15 cellular contexts compared by ENCODE assay signal in the genomic region with DNA sequence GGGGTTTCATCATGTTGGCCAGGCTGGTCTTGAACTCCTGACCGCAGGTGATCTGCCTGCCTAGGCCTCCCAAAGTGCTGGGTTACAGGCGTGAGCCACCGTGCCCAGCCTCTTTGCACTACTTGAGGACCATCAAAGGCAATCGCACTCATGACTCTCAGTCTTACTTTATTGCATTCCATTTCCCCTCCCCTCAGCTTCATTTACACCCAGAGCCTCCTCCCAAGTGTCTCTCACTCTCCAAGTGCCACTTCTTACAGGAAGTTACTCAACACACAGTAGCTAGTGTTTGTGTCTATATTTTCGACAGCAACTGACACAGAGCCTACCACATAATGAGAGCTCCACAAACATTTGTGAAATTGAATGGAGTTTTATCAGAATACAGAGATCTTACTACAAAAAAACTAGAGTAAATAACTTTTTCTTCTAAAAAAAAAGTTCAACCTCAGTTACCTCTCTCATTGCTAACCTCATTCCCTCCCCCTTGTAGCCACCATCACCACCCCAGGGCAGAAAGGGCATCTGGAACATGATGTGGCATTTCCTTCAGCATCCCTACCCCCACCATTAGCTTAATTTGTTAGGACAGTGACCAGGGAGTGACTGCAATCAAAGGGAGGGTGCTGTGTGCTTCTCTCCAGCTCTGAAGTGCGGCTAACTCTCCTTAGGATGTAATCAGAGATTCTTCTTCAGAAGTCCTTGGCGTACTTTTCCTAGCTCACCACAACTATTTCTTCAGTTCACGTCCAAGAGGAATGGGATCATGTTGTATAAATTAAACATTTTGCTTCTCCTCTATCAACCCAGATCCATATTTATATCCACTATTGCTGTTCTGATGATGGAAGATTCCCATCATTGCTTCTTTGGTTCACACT. TPM values are rescaled to one million over a fixed set of nuclear protein-coding genes. Genes with fewer than 3 reads are reported as not detected.
DNase-seq lines count a peak whose midpoint lies in the region; ATAC-seq and TF ChIP-seq lines count a peak whose summit lies in the region.
"Had no signal": no experiment of that assay in that cellular context is flagged by ENCODE, and none has a peak within 500 bp of the region (broad histone marks: within the 10 kb centered on the region; RNA-seq: fewer than 3 reads in every experiment).

No MANE protein-coding gene starts in this region.

- no peaks in the 10 kb centered on the region for H3F3A ChIP-seq in GM23338 (replicated peaks; ENCODE audit: low read depth)

- no peaks in the 10 kb centered on the region for H3K4me1 ChIP-seq in GM23338 (ENCODE audit: insufficient read depth)
- peaks cover 9% of the 10 kb centered on the region; the same call in 1 of the 2 replicates for H3K4me1 ChIP-seq in Caco-2

- peaks cover 17% of the 10 kb centered on the region for H3K9me3 Mint-ChIP-seq in GM23338
- peaks cover 10% of the 10 kb centered on the region for H3K9me3 Mint-ChIP-seq in Caco-2 (ENCODE audit: unreplicated experiment)

- H3K4me2 ChIP-seq in GM23338: no peak overlapping the region

- TF ChIP-seq CTCF in GM23338 (conservative IDR thresholded peaks at IDR 0.05; ENCODE audit: low read depth in 2 of 2) (no peak), Caco-2 (IDR thresholded peaks at IDR 0.05; ENCODE audit: insufficient read depth in 1 of 2, low read depth in 1 of 2, low read length in 1 of 2, severe bottlenecking in 1 of 2, unreplicated experiment in 1 of 2) (no peak)

- DNase-seq in AML-193 (lab: John Stamatoyannopoulos, UW): peak; percentile 97 to 98
- DNase-seq in GM23338 (ENCODE audit: low spot score): no peak
- DNase-seq in T-helper 17 cell: no peak
- DNase-seq in medulla oblongata (ENCODE audit: extremely low spot score): peak; percentile 71
- DNase-seq in Caco-2: no peak
- no peak for DNase-seq in OCI-M1 (lab: John Stamatoyannopoulos, UW)
- DNase-seq in kidney glomerular epithelial cell (lab: John Stamatoyannopoulos, UW): no peak
- DNase-seq: activated T-cell treated with anti-CD3 and anti-CD28 coated beads for 4 hours; endodermal cell; MG63; stimulated activated naive CD4-positive, alpha-beta T cell had no signal

- intact Hi-C loops in Caco-2 (cut with micrococcal nuclease; ENCODE audit: unreplicated experiment): no loop called here

- CTCF ChIA-PET in Caco-2 (lab: Charles Lee): interaction anchor here (0.7 kb wide), 1 partner anchor 17 kb away, joined by 3 read pairs; a partner anchor contains a TSS

- POLR2A ChIA-PET in Caco-2 (lab: Charles Lee): no interaction called here

- H3K36me3 ChIP-seq in GM23338 (ENCODE audit: insufficient read depth) (no peaks in the 10 kb centered on the region), Caco-2 (ENCODE audit: control insufficient read depth, insufficient read depth, low read length) (no peaks in the 10 kb centered on the region)
- H3K36me3 ChIP-seq: MG63 had no signal

- H3K27me3 Mint-ChIP-seq in GM23338 (ENCODE audit: insufficient read depth, low read depth, poor library complexity) (peaks cover 3% of the 10 kb centered on the region), T-helper 17 cell (peaks cover 6% of the 10 kb centered on the region), Caco-2 (ENCODE audit: insufficient read depth, unreplicated experiment) (no peaks in the 10 kb centered on the region)

- H4K20me1 ChIP-seq in GM23338 (replicated peaks; ENCODE audit: insufficient read depth): no peaks in the 10 kb centered on the region

- H3K4me1 Mint-ChIP-seq in GM23338 (peaks cover 2% of the 10 kb centered on the region; the same call in 2 of the 3 replicates), T-helper 17 cell (peaks cover 11% of the 10 kb centered on the region), Caco-2 (ENCODE audit: low read depth, unreplicated experiment) (no peaks in the 10 kb centered on the region)

- no peaks in the 10 kb centered on the region for H3K79me2 ChIP-seq in GM23338 (replicated peaks; ENCODE audit: insufficient read depth)

- ATAC-seq in GM23338: no peak
- ATAC-seq in T-helper 17 cell: peak; percentile 16
- no peak for ATAC-seq in HG03521 (IDR thresholded peaks at IDR 0.05; ENCODE audit: unreplicated experiment)

- no peaks in the 10 kb centered on the region; the same call in 1 of the 2 replicates for H3K9me2 ChIP-seq in GM23338 (ENCODE audit: insufficient read depth)

- no peak overlapping the region for H3K4me3 ChIP-seq in GM23338
- H3K4me3 ChIP-seq in Caco-2 (ENCODE audit: low read depth, low read length): no peak overlapping the region
- H3K4me3 ChIP-seq: MG63 had no signal

- BruUV-seq in Caco-2 (replicated peaks; lab: Mats Ljungman, UMichigan): no TSS peak

- H3K27me3 ChIP-seq in GM23338 (ENCODE audit: insufficient read depth) (no peaks in the 10 kb centered on the region), Caco-2 (replicated peaks; ENCODE audit: control insufficient read depth, insufficient read depth, low read length) (no peaks in the 10 kb centered on the region)
- H3K27me3 ChIP-seq: MG63 had no signal

- H3K4me3 Mint-ChIP-seq in GM23338: no peak overlapping the region
- no peak overlapping the region for H3K4me3 Mint-ChIP-seq in T-helper 17 cell
- H3K4me3 Mint-ChIP-seq in Caco-2 (ENCODE audit: unreplicated experiment): no peak overlapping the region
- H3K4me3 Mint-ChIP-seq: endodermal cell had no signal

- no peaks in the 10 kb centered on the region for H3K9me3 ChIP-seq in T-helper 17 cell (ENCODE audit: control insufficient read depth, low read length, poor library complexity, severe bottlenecking)
- 0 out of 2 replicates have a peak, but pooled peaks cover 9% of the 10 kb centered on the region for H3K9me3 ChIP-seq in Caco-2
- H3K9me3 ChIP-seq: MG63 had no signal

- no peak overlapping the region for H3K27ac ChIP-seq in GM23338 (ENCODE audit: low read depth)
- H3K27ac ChIP-seq: VCaP had no signal

- H2AFZ ChIP-seq in GM23338: peak overlapping the region; percentile 56; the same call in 1 of the 2 replicates

- peaks cover 13% of the 10 kb centered on the region for H3K36me3 Mint-ChIP-seq in GM23338 (ENCODE audit: low read depth)
- no peaks in the 10 kb centered on the region for H3K36me3 Mint-ChIP-seq in T-helper 17 cell (ENCODE audit: low read depth)
- peaks cover 6% of the 10 kb centered on the region for H3K36me3 Mint-ChIP-seq in Caco-2 (ENCODE audit: insufficient read depth, unreplicated experiment)

- no peak overlapping the region for H3K27ac Mint-ChIP-seq in GM23338
- peak overlapping the region; percentile 72 for H3K27ac Mint-ChIP-seq in T-helper 17 cell
- H3K27ac Mint-ChIP-seq in Caco-2 (ENCODE audit: unreplicated experiment): no peak overlapping the region
- H3K27ac Mint-ChIP-seq: endodermal cell, progenitor cell of endocrine pancreas had no signal

TF ChIP-seq in GM23338, 12 proteins besides CTCF, POLR2A, EP300 and RAD21 (continues in another document):
- TF ChIP-seq EZH2 (IDR thresholded peaks at IDR 0.05; ENCODE audit: low read depth, unreplicated experiment) (no peak), ZNF331 (CRISPR knock-in tag; IDR thresholded peaks at IDR 0.05; ENCODE audit: low read depth) (no peak), ZNF114 (CRISPR knock-in tag; IDR thresholded peaks at IDR 0.05) (no peak), JUNB (IDR thresholded peaks at IDR 0.05; ENCODE audit: unreplicated experiment) (no peak), CREB1 (CRISPR knock-in tag; IDR thresholded peaks at IDR 0.05; ENCODE audit: low read depth) (no peak)
- TF ChIP-seq, protein P1, sequence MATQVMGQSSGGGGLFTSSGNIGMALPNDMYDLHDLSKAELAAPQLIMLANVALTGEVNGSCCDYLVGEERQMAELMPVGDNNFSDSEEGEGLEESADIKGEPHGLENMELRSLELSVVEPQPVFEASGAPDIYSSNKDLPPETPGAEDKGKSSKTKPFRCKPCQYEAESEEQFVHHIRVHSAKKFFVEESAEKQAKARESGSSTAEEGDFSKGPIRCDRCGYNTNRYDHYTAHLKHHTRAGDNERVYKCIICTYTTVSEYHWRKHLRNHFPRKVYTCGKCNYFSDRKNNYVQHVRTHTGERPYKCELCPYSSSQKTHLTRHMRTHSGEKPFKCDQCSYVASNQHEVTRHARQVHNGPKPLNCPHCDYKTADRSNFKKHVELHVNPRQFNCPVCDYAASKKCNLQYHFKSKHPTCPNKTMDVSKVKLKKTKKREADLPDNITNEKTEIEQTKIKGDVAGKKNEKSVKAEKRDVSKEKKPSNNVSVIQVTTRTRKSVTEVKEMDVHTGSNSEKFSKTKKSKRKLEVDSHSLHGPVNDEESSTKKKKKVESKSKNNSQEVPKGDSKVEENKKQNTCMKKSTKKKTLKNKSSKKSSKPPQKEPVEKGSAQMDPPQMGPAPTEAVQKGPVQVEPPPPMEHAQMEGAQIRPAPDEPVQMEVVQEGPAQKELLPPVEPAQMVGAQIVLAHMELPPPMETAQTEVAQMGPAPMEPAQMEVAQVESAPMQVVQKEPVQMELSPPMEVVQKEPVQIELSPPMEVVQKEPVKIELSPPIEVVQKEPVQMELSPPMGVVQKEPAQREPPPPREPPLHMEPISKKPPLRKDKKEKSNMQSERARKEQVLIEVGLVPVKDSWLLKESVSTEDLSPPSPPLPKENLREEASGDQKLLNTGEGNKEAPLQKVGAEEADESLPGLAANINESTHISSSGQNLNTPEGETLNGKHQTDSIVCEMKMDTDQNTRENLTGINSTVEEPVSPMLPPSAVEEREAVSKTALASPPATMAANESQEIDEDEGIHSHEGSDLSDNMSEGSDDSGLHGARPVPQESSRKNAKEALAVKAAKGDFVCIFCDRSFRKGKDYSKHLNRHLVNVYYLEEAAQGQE (IDR thresholded peaks at IDR 0.05; ENCODE audit: unreplicated experiment): no peak

RNA-seq across cellular contexts. Expression of a gene that starts 17.0 kb away (rescaled TPM):
- 4.2 and 5.9 TPM in 2 replicates for total RNA-seq in GM23338 (2014; rRNA removed; shearing (Covaris generic))
- polyA plus RNA-seq in GM23338 (2016; fragmentation: Nextera tagmentation; extraction: Ambion mirVana): 2.9 and 4.2 TPM in 2 replicates
- total RNA-seq in T-helper 17 cell (1 to 10 TPM in 1 of 2 donors, under 1 TPM in 1; 0.13 to 5.8 TPM), Caco-2 (2022) (14.0 and 16.0 TPM in 2 replicates)
- total RNA-seq: glomerular endothelial cell had no signal

Comparison
In these comparisons a context has a peak if more than half of its experiments do, and no peak if none do; other contexts are left out.
1. DNase-seq: peak in AML-193 (2 of 2) and medulla oblongata (single experiment); none in GM23338 (single experiment), T-helper 17 cell (0 of 3), Caco-2 (0 of 2), OCI-M1 (single experiment) and kidney glomerular epithelial cell (single experiment).